ENCODE assay signal across 14 cellular contexts in genomic region chr10:99410876-99411275, GRCh38. TPM values are rescaled to one million over a fixed set of nuclear protein-coding genes. Genes with fewer than 3 reads are reported as not detected.
DNase-seq lines count a peak whose midpoint lies in the region; ATAC-seq and TF ChIP-seq lines count a peak whose summit lies in the region.
"Had no signal": no experiment of that assay in that cellular context is flagged by ENCODE, and none has a peak within 500 bp of the region (broad histone marks: within the 10 kb centered on the region; RNA-seq: fewer than 3 reads in every experiment).

No MANE protein-coding gene starts in this region.

- no peaks in the 10 kb centered on the region for H3K79me1 ChIP-seq in neuronal stem cell (ENCODE audit: low read depth, low read length)

- H2BK5ac ChIP-seq in neuronal stem cell (ENCODE audit: low read length), result no peak overlapping the region

- intact Hi-C loops in heart left ventricle (cut with DNase I), result no loop called here
- intact Hi-C loops in left cardiac atrium (cut with DNase I), result no loop called here
- intact Hi-C loops in right cardiac atrium (cut with DNase I), result no loop called here
- intact Hi-C loops in Calu3 (cut with micrococcal nuclease; ENCODE audit: unreplicated experiment), result no loop called here

- H3K14ac ChIP-seq in neuronal stem cell (ENCODE audit: low read length), result no peak overlapping the region

- no peak overlapping the region for H2AFZ ChIP-seq in neuronal stem cell (ENCODE audit: low read length)

- CTCF ChIA-PET in Calu3 (lab: Charles Lee), result no interaction called here

- H3K27ac ChIP-seq in heart left ventricle (peak overlapping the region in 1 of 12 donors; percentile 6), right cardiac atrium (ENCODE audit: low read length) (peak overlapping the region; percentile 29), neuronal stem cell (replicated peaks; ENCODE audit: low read length) (no peak overlapping the region)

- no peaks in the 10 kb centered on the region for H3K36me3 Mint-ChIP-seq in Calu3 (ENCODE audit: insufficient read depth, unreplicated experiment)

- DNase-seq in heart left ventricle (no peak), left cardiac atrium (no peak), right cardiac atrium (no peak), neuronal stem cell (ENCODE audit: low spot score) (no peak), NCI-H446 treated with DMSO at 0.1 percent for 48 hours (lab: John Stamatoyannopoulos, UW) (no peak), Calu3 (no peak)
- DNase-seq: ACHN; BE2C; C1 segment of cervical spinal cord; CD4-positive, CD25-positive, alpha-beta regulatory T cell; CD8-positive, alpha-beta memory T cell; COR-L47; H9 had no signal

- no peak overlapping the region for H3K4ac ChIP-seq in neuronal stem cell (ENCODE audit: low read length)

- H3K9me3 Mint-ChIP-seq in Calu3 (ENCODE audit: low read depth, unreplicated experiment), result no peaks in the 10 kb centered on the region
- H3K9me3 Mint-ChIP-seq: CD4-positive, CD25-positive, alpha-beta regulatory T cell; CD8-positive, alpha-beta memory T cell; H9 had no signal

- H3K23ac ChIP-seq in neuronal stem cell (ENCODE audit: low read depth, low read length, poor library complexity), result no peak overlapping the region

- H3K4me1 ChIP-seq in heart left ventricle (peaks cover 0 to 32% (median 10%) of the 10 kb centered on the region in 12 donors), right cardiac atrium (ENCODE audit: control insufficient read depth, insufficient read depth, low read length) (no peaks in the 10 kb centered on the region), neuronal stem cell (ENCODE audit: control insufficient read depth in 2 of 2, insufficient read depth in 1 of 2, low read depth in 1 of 2, low read length in 2 of 2) (no peaks in the 10 kb centered on the region)
- H3K4me1 ChIP-seq: BE2C had no signal

- no peak overlapping the region for H4K91ac ChIP-seq in neuronal stem cell (ENCODE audit: low read depth, low read length, poor library complexity)

- H3K36me3 ChIP-seq in heart left ventricle, result peaks cover 0 to 53% (median 17%) of the 10 kb centered on the region in 9 donors
- H3K36me3 ChIP-seq in neuronal stem cell (replicated peaks in 1 of 2; ENCODE audit: control insufficient read depth in 2 of 2, insufficient read depth in 2 of 2, low read length in 2 of 2), result peaks cover 3 to 25% of the 10 kb centered on the region in 2 donors

- H3K4me2 ChIP-seq in neuronal stem cell (ENCODE audit: insufficient read depth, low read length, poor library complexity, severe bottlenecking), result no peak overlapping the region

- no peak for TF ChIP-seq POLR2A in heart left ventricle (IDR thresholded peaks at IDR 0.05)

- no peak overlapping the region for H3K27ac Mint-ChIP-seq in Calu3 (ENCODE audit: unreplicated experiment)
- H3K27ac Mint-ChIP-seq: H9 had no signal

- no peak overlapping the region for H2AK5ac ChIP-seq in neuronal stem cell (ENCODE audit: low read depth, low read length)

- no peak overlapping the region for H2BK120ac ChIP-seq in neuronal stem cell (ENCODE audit: low read depth, low read length)

- H3K9me3 ChIP-seq in heart left ventricle (no peaks in the 10 kb centered on the region), right cardiac atrium (ENCODE audit: control insufficient read depth, low read length) (no peaks in the 10 kb centered on the region), neuronal stem cell (replicated peaks in 1 of 2; ENCODE audit: control insufficient read depth in 2 of 2, insufficient read depth in 1 of 2, low read depth in 1 of 2, low read length in 2 of 2) (no peaks in the 10 kb centered on the region)
- H3K9me3 ChIP-seq: BE2C had no signal

- H2BK12ac ChIP-seq in neuronal stem cell (ENCODE audit: low read length), result no peak overlapping the region

- H4K8ac ChIP-seq in neuronal stem cell (ENCODE audit: low read depth, low read length), result no peak overlapping the region

- no peak overlapping the region for H3K18ac ChIP-seq in neuronal stem cell (ENCODE audit: low read length)

- TF ChIP-seq CTCF in heart left ventricle (IDR thresholded peaks at IDR 0.05), result no peak
- TF ChIP-seq CTCF in Calu3 (IDR thresholded peaks at IDR 0.05; ENCODE audit: unreplicated experiment), result no peak

- 47 to 68% (median 58%) methylated on average over 4 of the region's 4 CpGs for WGBS in heart left ventricle, 4 donors
- WGBS in right cardiac atrium, result 77% methylated on average over 4 of the region's 4 CpGs
- no CpG with 5 or more reads among the region's 4 CpGs for WGBS in neuronal stem cell (ENCODE audit: extremely low coverage in 2 of 2, insufficient read length in 2 of 2, insufficient replicate concordance in 1 of 2), 2 donors

- H3K27me3 ChIP-seq in heart left ventricle (no peaks in the 10 kb centered on the region), right cardiac atrium (ENCODE audit: control insufficient read depth, insufficient read depth) (no peaks in the 10 kb centered on the region), neuronal stem cell (ENCODE audit: control insufficient read depth in 3 of 3, insufficient read depth in 3 of 3, low read depth in 1 of 3, low read length in 3 of 3) (no peaks in the 10 kb centered on the region)
- H3K27me3 ChIP-seq: BE2C had no signal

- H3K27me3 Mint-ChIP-seq in Calu3 (ENCODE audit: unreplicated experiment), result no peaks in the 10 kb centered on the region
- H3K27me3 Mint-ChIP-seq: CD4-positive, CD25-positive, alpha-beta regulatory T cell; CD8-positive, alpha-beta memory T cell had no signal

- no peak overlapping the region for H3K4me3 ChIP-seq in heart left ventricle
- no peak overlapping the region for H3K4me3 ChIP-seq in right cardiac atrium (ENCODE audit: low read length)
- H3K4me3 ChIP-seq in neuronal stem cell (ENCODE audit: low read length in 2 of 2), result peak overlapping the region in 1 of 2 donors; percentile 35

- peak in 3 of 4 donors; percentile 23 to 50 (median 44) for ATAC-seq in heart left ventricle
- no peak for ATAC-seq in left cardiac atrium
- ATAC-seq in right cardiac atrium, result peak in 1 of 2 donors; percentile 36
- no peak for ATAC-seq in HG02973 (IDR thresholded peaks at IDR 0.05; ENCODE audit: unreplicated experiment)

- H3K4me1 Mint-ChIP-seq in Calu3 (ENCODE audit: low read depth, unreplicated experiment), result no peaks in the 10 kb centered on the region

- BruUV-seq in Calu3 (replicated peaks; lab: Mats Ljungman, UMichigan), result no TSS peak

- H3K9ac ChIP-seq in neuronal stem cell (ENCODE audit: low read depth, low read length, poor library complexity), result peak overlapping the region; percentile 21

- no peak overlapping the region for H3K4me3 Mint-ChIP-seq in Calu3 (ENCODE audit: low read depth, unreplicated experiment)
- H3K4me3 Mint-ChIP-seq: CD4-positive, CD25-positive, alpha-beta regulatory T cell; CD8-positive, alpha-beta memory T cell; H9 had no signal

- H2BK15ac ChIP-seq in neuronal stem cell (ENCODE audit: low read length), result no peak overlapping the region

RNA-seq across cellular contexts. Expression of gene GOT1, which starts 19.5 kb away (rescaled TPM):
- total RNA-seq in heart left ventricle, result 100 to 1,000 TPM; 294 to 815 (median 505) TPM
- polyA plus RNA-seq in heart left ventricle, result 100 to 1,000 TPM; 259 to 299 TPM
- total RNA-seq in left cardiac atrium, result 100 to 1,000 TPM; 404 to 437 TPM
- 100 to 1,000 TPM; 344 to 515 (median 449) TPM for total RNA-seq in right cardiac atrium
- polyA plus RNA-seq in right cardiac atrium, result 413 TPM
- 42.3 TPM for polyA plus RNA-seq in neuronal stem cell (2013, experiment 1 of 2)
- 40.4 TPM for polyA plus RNA-seq in neuronal stem cell (2013, experiment 2 of 2)
- total RNA-seq in Calu3 (2022), result 33.9 and 35.6 TPM in 2 replicates

Comparison
In these comparisons a context has a peak if more than half of its experiments do, and no peak if none do; other contexts are left out.
1. ATAC-seq: peak in heart left ventricle (3 of 4); none in left cardiac atrium (0 of 2) and HG02973 (single experiment).